ENCODE assay signal across 15 cellular contexts in the genomic region with DNA sequence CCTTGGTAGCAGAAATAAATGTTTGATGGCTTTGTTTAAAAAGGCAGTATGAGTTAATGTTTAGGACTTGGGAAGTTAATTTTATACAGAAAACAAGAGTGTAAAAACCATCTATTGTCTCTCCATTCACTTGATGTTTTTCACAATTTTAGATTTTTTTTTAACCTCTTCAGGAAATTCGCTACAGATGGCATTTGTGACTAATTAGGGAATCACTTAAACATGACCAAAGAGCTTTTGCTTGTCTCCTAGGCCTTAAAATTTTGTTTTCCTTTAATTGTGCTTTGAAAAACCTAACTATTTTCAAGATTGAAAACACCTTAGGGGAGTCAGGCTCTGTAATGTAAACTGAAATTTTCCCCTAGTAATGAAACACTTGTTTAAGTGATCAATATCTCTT. TPM values are rescaled to one million over a fixed set of nuclear protein-coding genes. Genes with fewer than 3 reads are reported as not detected.
A peak's percentile ranks its signal among the peaks of the same experiment; 100 is the strongest.
DNase-seq lines count a peak whose midpoint lies in the region; ATAC-seq and TF ChIP-seq lines count a peak whose summit lies in the region.
"Had no signal": no experiment of that assay in that cellular context is flagged by ENCODE, and none has a peak within 500 bp of the region (broad histone marks: within the 10 kb centered on the region; RNA-seq: fewer than 3 reads in every experiment).

No MANE protein-coding gene starts in this region.

- intact Hi-C loops in body of pancreas (cut with DNase I): no loop called here

- H3K4me1 Mint-ChIP-seq in memory B cell: peaks cover 43% of the 10 kb centered on the region

- no peaks in the 10 kb centered on the region for H3K27me3 ChIP-seq in body of pancreas

- no peak for ATAC-seq in body of pancreas
- no peak for ATAC-seq in memory B cell (ENCODE audit: low read depth)
- no peak for ATAC-seq in HG02885 (IDR thresholded peaks at IDR 0.05; ENCODE audit: poor library complexity, unreplicated experiment)

- DNase-seq in NCI-H446 treated with DMSO at 0.1 percent for 48 hours (lab: John Stamatoyannopoulos, UW) (peak; percentile 4), NCI-H446 (lab: John Stamatoyannopoulos, UW) (no peak), body of pancreas (no peak), memory B cell (ENCODE audit: low spot score in 2 of 2) (no peak), NCI-H2227 (lab: John Stamatoyannopoulos, UW; ENCODE audit: unreplicated experiment) (no peak), amniotic stem cell (lab: John Stamatoyannopoulos, UW) (no peak)
- no peak for DNase-seq in stimulated activated naive CD4-positive, alpha-beta T cell (lab: John Stamatoyannopoulos, UW)
- DNase-seq: 8988T, H7, MV-4-11, NCI-H1436, NCI-H2081 treated with DMSO at 0.1 percent for 48 hours, NCI-H748 treated with DMSO at 0.1 percent for 48 hours, SIG-M5 had no signal

- TF ChIP-seq CTCF in body of pancreas (IDR thresholded peaks at IDR 0.05): no peak

- no peaks in the 10 kb centered on the region for H3K36me3 ChIP-seq in body of pancreas (replicated peaks in 1 of 2; ENCODE audit: insufficient read depth in 1 of 2, low read depth in 2 of 2)

- H3K4me1 ChIP-seq in body of pancreas: peaks cover 30% of the 10 kb centered on the region

- no peak overlapping the region for H3K4me3 ChIP-seq in body of pancreas

- no peak for TF ChIP-seq POLR2A in body of pancreas (IDR thresholded peaks at IDR 0.05)

- H3K27ac Mint-ChIP-seq in memory B cell: peak overlapping the region; percentile 73

- no peaks in the 10 kb centered on the region for H3K9me3 Mint-ChIP-seq in memory B cell

- H3K4me3 Mint-ChIP-seq in memory B cell: no peak overlapping the region

- H3K36me3 Mint-ChIP-seq in memory B cell: peaks cover 14% of the 10 kb centered on the region

- peak overlapping the region in 3 of 4 donors; percentile 37 to 78 (median 74) for H3K27ac ChIP-seq in body of pancreas

- no peaks in the 10 kb centered on the region for H3K9me3 ChIP-seq in body of pancreas

- no peaks in the 10 kb centered on the region for H3K27me3 Mint-ChIP-seq in memory B cell

- 52 to 77% methylated on average over 1 of the region's 1 CpG for WGBS in body of pancreas, 2 donors

RNA-seq across cellular contexts. Expression of a gene that starts 17.3 kb away (rescaled TPM):
- total RNA-seq in body of pancreas: 10 to 100 TPM; 81.2 to 92.3 TPM
